Comparison of ENCODE assay signal across 8 cellular contexts in the genomic region with DNA sequence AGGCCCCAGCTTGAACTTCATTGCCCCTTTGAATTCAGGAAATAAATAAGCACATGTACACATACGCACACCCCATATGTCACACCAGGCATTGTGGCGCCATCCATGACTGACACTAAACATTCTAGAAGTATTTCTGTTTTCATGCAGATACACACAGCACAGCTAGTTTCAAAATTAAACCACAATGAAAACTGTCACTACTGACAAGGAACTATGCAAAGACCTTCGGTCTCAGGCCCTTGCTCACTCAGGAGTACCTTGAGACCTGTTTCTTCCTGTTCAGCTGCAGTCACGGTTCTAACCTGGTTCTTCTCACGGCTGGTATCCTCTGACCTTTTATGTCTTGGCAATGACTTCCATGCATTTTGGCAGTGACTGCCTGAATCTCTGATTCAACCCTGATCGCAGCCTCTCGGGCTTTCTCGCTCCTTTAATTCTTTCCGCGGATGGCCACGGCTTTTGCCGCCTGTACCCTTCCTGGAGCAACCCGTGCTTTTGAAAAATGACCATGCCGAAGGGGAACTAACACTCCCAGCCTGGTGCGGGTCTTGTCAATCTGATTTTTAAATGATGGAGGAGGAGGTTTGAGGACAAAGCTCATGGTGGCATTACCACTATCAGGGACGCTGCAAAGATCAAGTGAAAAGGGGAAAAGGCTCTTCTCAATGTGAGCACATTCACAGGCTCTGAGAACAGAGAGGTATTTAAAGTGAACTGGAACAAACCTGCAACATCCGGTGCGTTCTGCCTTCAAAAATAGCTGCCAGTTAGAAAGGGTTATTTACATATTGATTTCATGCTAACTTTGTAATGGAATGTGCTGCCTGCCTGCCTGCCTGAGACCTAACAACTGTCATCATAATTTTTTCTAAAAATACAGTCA.
DNase-seq lines count a peak whose midpoint lies in the region; ATAC-seq and TF ChIP-seq lines count a peak whose summit lies in the region.

No MANE protein-coding gene starts in this region.

- peak; percentile 29 for TF ChIP-seq POLR2A in GM10847 (IDR thresholded peaks at IDR 0.05; ENCODE audit: extremely low read depth, insufficient read length)

- TF ChIP-seq CTCF in GM20000 (IDR thresholded peaks at IDR 0.05; ENCODE audit: extremely low read depth, missing control alignments) = no peak

- DNase-seq in GM20000 (ENCODE audit: low spot score) = peak; percentile 88
- peak; percentile 39 for DNase-seq in islet precursor cell
- no peak for DNase-seq in AG08395 (ENCODE audit: low spot score)
- no peak for DNase-seq in SW 1271 (lab: John Stamatoyannopoulos, UW)
- DNase-seq in DMS153 (lab: John Stamatoyannopoulos, UW) = no peak
- no peak for DNase-seq in SIG-M5 (lab: John Stamatoyannopoulos, UW)

- ATAC-seq in HG03457 (IDR thresholded peaks at IDR 0.05; ENCODE audit: unreplicated experiment) = peak; percentile 77

Comparison
In these comparisons a context has a peak if more than half of its experiments do, and no peak if none do; other contexts are left out.
1. DNase-seq: peak in GM20000 (single experiment) and islet precursor cell (single experiment); none in AG08395 (single experiment), SW 1271 (0 of 2), DMS153 (single experiment) and SIG-M5 (single experiment).